ENCODE assay signal across 12 cellular contexts in the genomic region with DNA sequence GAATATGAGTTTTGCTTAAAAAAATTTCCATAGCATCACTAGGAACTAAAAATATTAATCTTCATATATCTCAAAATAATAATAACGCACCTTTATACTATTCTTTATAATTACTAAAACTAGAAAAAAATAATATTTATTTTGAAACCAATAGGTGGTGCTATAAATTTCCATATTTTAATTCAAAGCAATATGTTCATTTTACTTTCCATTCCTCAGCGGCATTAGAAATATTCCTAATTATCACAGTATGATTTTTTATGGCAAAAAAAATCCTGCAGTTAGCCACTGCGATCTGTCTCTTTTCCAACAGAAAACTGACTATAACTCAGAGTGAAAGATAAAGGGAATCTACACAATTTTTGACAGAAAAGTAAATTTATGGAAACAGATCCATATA.
DNase-seq lines count a peak whose midpoint lies in the region; ATAC-seq, FAIRE-seq and TF ChIP-seq lines count a peak whose summit lies in the region.
"Had no signal": no experiment of that assay in that cellular context is flagged by ENCODE, and none has a peak within 500 bp of the region (broad histone marks: within the 10 kb centered on the region; RNA-seq: fewer than 3 reads in every experiment).

No MANE protein-coding gene starts in this region.

- no TSS peak for BruUV-seq in OCI-LY7 (replicated peaks; lab: Mats Ljungman, UMichigan)
- no TSS peak for BruUV-seq in endothelial cell of umbilical vein (replicated peaks; lab: Mats Ljungman, UMichigan)

- CTCF ChIA-PET in OCI-LY7 (lab: Charles Lee; ENCODE audit: unreplicated experiment) (no interaction called here), endothelial cell of umbilical vein (lab: Charles Lee) (interaction anchor here (0.7 to 5.1 kb wide), 17 partner anchors 9 to 953 kb away, joined by 3 to 32 read pairs (median 3); no protein-coding TSS in a partner anchor)
- CTCF ChIA-PET in activated CD8-positive, alpha-beta T cell treated with anti-CD3 and anti-CD28 coated beads for 36 hours (lab: Charles Lee), result no interaction called here

- H3K36me3 Mint-ChIP-seq in activated CD8-positive, alpha-beta T cell treated with anti-CD3 and anti-CD28 coated beads for 36 hours (ENCODE audit: low read depth), result no peaks in the 10 kb centered on the region
- H3K36me3 Mint-ChIP-seq: activated naive CD4-positive, alpha-beta T cell treated with anti-CD3 and anti-CD28 coated beads, Interleukin-2, amount 50 U/mL, for 24 hours; natural killer cell had no signal

- H3K36me3 ChIP-seq in OCI-LY7 (ENCODE audit: insufficient read depth, low read length) (no peaks in the 10 kb centered on the region), endothelial cell of umbilical vein (ENCODE audit: control insufficient read depth in 2 of 2, extremely low read depth in 1 of 2, insufficient read depth in 2 of 2, low read length in 2 of 2) (no peaks in the 10 kb centered on the region), gastrocnemius medialis (no peaks in the 10 kb centered on the region), MG63 (no peaks in the 10 kb centered on the region)
- H3K36me3 ChIP-seq: Peyer's patch had no signal

- H3K9me2 ChIP-seq in OCI-LY7 (ENCODE audit: insufficient read depth, low read length), result no peaks in the 10 kb centered on the region

- TF ChIP-seq CTCF in OCI-LY7 (conservative IDR thresholded peaks at IDR 0.05; ENCODE audit: low read length) (peak; percentile 54; the same call in 1 of the 2 replicates), endothelial cell of umbilical vein (IDR thresholded peaks at IDR 0.05; ENCODE audit: extremely low read depth in 1 of 2, insufficient read depth in 1 of 2, low read depth in 1 of 2, low read length in 2 of 2) (no peak), gastrocnemius medialis (IDR thresholded peaks at IDR 0.05 in 4 of 5, conservative IDR thresholded peaks at IDR 0.05 in 1 of 5) (peak in 2 of 5 experiments; percentile 23 to 46)
- no peak for TF ChIP-seq CTCF in activated CD8-positive, alpha-beta T cell treated with anti-CD3 and anti-CD28 coated beads for 36 hours (IDR thresholded peaks at IDR 0.05)

- intact Hi-C loops in OCI-LY7 (cut with micrococcal nuclease; ENCODE audit: unreplicated experiment), result no loop called here
- intact Hi-C loops in endothelial cell of umbilical vein (cut with micrococcal nuclease), result loop anchor here (2.0 to 5.0 kb wide), 4 partner anchors 75 to 906 kb away; no protein-coding TSS in a partner anchor
- intact Hi-C loops in gastrocnemius medialis (cut with DNase I; ENCODE audit: low total_unique reads), result loop anchor here (5.0 kb wide), 2 partner anchors 240 to 905 kb away; no protein-coding TSS in a partner anchor
- intact Hi-C loops in activated CD8-positive, alpha-beta T cell treated with anti-CD3 and anti-CD28 coated beads for 36 hours (cut with micrococcal nuclease), result no loop called here

- no peaks in the 10 kb centered on the region for H3K4me1 Mint-ChIP-seq in activated CD8-positive, alpha-beta T cell treated with anti-CD3 and anti-CD28 coated beads for 36 hours (ENCODE audit: low read depth)
- H3K4me1 Mint-ChIP-seq: activated naive CD4-positive, alpha-beta T cell treated with anti-CD3 and anti-CD28 coated beads, Interleukin-2, amount 50 U/mL, for 24 hours; natural killer cell had no signal

- no peak overlapping the region for H3K27ac Mint-ChIP-seq in activated CD8-positive, alpha-beta T cell treated with anti-CD3 and anti-CD28 coated beads for 36 hours
- H3K27ac Mint-ChIP-seq: activated naive CD4-positive, alpha-beta T cell treated with anti-CD3 and anti-CD28 coated beads, Interleukin-2, amount 50 U/mL, for 24 hours; natural killer cell had no signal

- H3K9me3 ChIP-seq in OCI-LY7 (ENCODE audit: low read length) (no peaks in the 10 kb centered on the region), endothelial cell of umbilical vein (replicated peaks; ENCODE audit: control insufficient read depth, insufficient read depth, low read length) (no peaks in the 10 kb centered on the region), gastrocnemius medialis (no peaks in the 10 kb centered on the region), MG63 (no peaks in the 10 kb centered on the region)
- H3K9me3 ChIP-seq: Peyer's patch had no signal

- H2AFZ ChIP-seq in OCI-LY7 (ENCODE audit: low read length), result no peak overlapping the region
- H2AFZ ChIP-seq in endothelial cell of umbilical vein (ENCODE audit: low read depth, low read length), result peak overlapping the region; percentile 33

- no peak for TF ChIP-seq POLR2A in endothelial cell of umbilical vein (IDR thresholded peaks at IDR 0.05; ENCODE audit: low read depth, low read length)
- TF ChIP-seq POLR2A in gastrocnemius medialis (IDR thresholded peaks at IDR 0.05), result no peak

- no peaks in the 10 kb centered on the region for H3K9me1 ChIP-seq in endothelial cell of umbilical vein (replicated peaks; ENCODE audit: control insufficient read depth, extremely low read depth, insufficient read depth, low read length)

- no peaks in the 10 kb centered on the region for H4K20me1 ChIP-seq in OCI-LY7 (ENCODE audit: insufficient read depth, low read length)
- H4K20me1 ChIP-seq in endothelial cell of umbilical vein (replicated peaks; ENCODE audit: control insufficient read depth, extremely low read depth, insufficient read depth, low read length), result no peaks in the 10 kb centered on the region

- no peak overlapping the region for H3K4me2 ChIP-seq in OCI-LY7 (ENCODE audit: low read length)
- peak overlapping the region; percentile 81 for H3K4me2 ChIP-seq in endothelial cell of umbilical vein (ENCODE audit: insufficient read depth, low read length)

- DNase-seq in ELR (ENCODE audit: low read depth) (peak; percentile 2), OCI-LY7 (ENCODE audit: low spot score) (no peak), endothelial cell of umbilical vein (ENCODE audit: low read depth, low spot score) (peak; percentile 52), gastrocnemius medialis (no peak), MG63 (no peak), NCI-H146 treated with DMSO at 0.1 percent for 48 hours (lab: John Stamatoyannopoulos, UW; ENCODE audit: unreplicated experiment) (no peak)
- no peak for DNase-seq in activated CD8-positive, alpha-beta T cell treated with anti-CD3 and anti-CD28 coated beads for 36 hours
- DNase-seq: left colon, MV-4-11, natural killer cell, Peyer's patch had no signal

- H3K79me2 ChIP-seq in OCI-LY7 (ENCODE audit: insufficient read depth, low read depth, low read length) (no peaks in the 10 kb centered on the region), endothelial cell of umbilical vein (ENCODE audit: control insufficient read depth, insufficient read depth, low read length) (no peaks in the 10 kb centered on the region)

- H3K27ac ChIP-seq in OCI-LY7 (ENCODE audit: low read depth, low read length, poor library complexity, severe bottlenecking) (no peak overlapping the region), endothelial cell of umbilical vein (ENCODE audit: insufficient read depth, low read depth, low read length) (no peak overlapping the region), gastrocnemius medialis (peak overlapping the region; percentile 50 to 67 (median 62))
- H3K27ac ChIP-seq: Peyer's patch had no signal

- H3K4me1 ChIP-seq in OCI-LY7 (ENCODE audit: insufficient read depth, low read length, poor library complexity, severe bottlenecking), result no peaks in the 10 kb centered on the region
- peaks cover 14% of the 10 kb centered on the region for H3K4me1 ChIP-seq in endothelial cell of umbilical vein (ENCODE audit: control insufficient read depth, extremely low read depth, insufficient read depth, low read length)
- H3K4me1 ChIP-seq in gastrocnemius medialis, result peaks cover 39 to 42% of the 10 kb centered on the region in 2 donors
- H3K4me1 ChIP-seq: Peyer's patch had no signal

- H3K27me3 ChIP-seq in endothelial cell of umbilical vein (ENCODE audit: control insufficient read depth in 2 of 2, insufficient read depth in 2 of 2, low read length in 2 of 2) (no peaks in the 10 kb centered on the region), gastrocnemius medialis (no peaks in the 10 kb centered on the region), MG63 (peaks cover 50% of the 10 kb centered on the region)
- H3K27me3 ChIP-seq: Peyer's patch had no signal

- dilution Hi-C loops in endothelial cell of umbilical vein (cut with MboI; ENCODE audit: extremely low pct_ligation_motif_present, low sequenced_read_pairs), result no loop called here

- in situ Hi-C loops in gastrocnemius medialis (cut with MboI; ENCODE audit: low sequenced_read_pairs in 4 of 4), result loop anchor here in 3 of 4 donors (10.0 to 25.0 kb wide), 3 partner anchors 238 to 640 kb away; no protein-coding TSS in a partner anchor

- no peaks in the 10 kb centered on the region for H3K27me3 Mint-ChIP-seq in activated CD8-positive, alpha-beta T cell treated with anti-CD3 and anti-CD28 coated beads for 36 hours
- H3K27me3 Mint-ChIP-seq: activated naive CD4-positive, alpha-beta T cell treated with anti-CD3 and anti-CD28 coated beads, Interleukin-2, amount 50 U/mL, for 24 hours had no signal

- H3K4me3 ChIP-seq in OCI-LY7 (ENCODE audit: low read depth, low read length, poor library complexity, severe bottlenecking) (no peak overlapping the region), endothelial cell of umbilical vein (replicated peaks in 1 of 3; ENCODE audit: insufficient read depth in 1 of 3, low read depth in 1 of 3, low read length in 3 of 3) (peak overlapping the region in 1 of 3 experiments; percentile 18), gastrocnemius medialis (peak overlapping the region in 3 of 4 donors; percentile 5 to 37 (median 19)), MG63 (no peak overlapping the region)
- H3K4me3 ChIP-seq: Peyer's patch had no signal

- POLR2A ChIA-PET in OCI-LY7 (lab: Charles Lee) (no interaction called here), endothelial cell of umbilical vein (lab: Charles Lee) (no interaction called here)
- POLR2A ChIA-PET in activated CD8-positive, alpha-beta T cell treated with anti-CD3 and anti-CD28 coated beads for 36 hours (lab: Charles Lee), result no interaction called here

- no peak for ATAC-seq in gastrocnemius medialis
- ATAC-seq in activated CD8-positive, alpha-beta T cell treated with anti-CD3 and anti-CD28 coated beads for 36 hours, result no peak
- ATAC-seq: left colon, natural killer cell had no signal

- no peak overlapping the region for H3K9ac ChIP-seq in endothelial cell of umbilical vein (replicated peaks; ENCODE audit: extremely low read depth, insufficient read depth, low read length)

- H3K9me3 Mint-ChIP-seq in activated CD8-positive, alpha-beta T cell treated with anti-CD3 and anti-CD28 coated beads for 36 hours, result no peaks in the 10 kb centered on the region
- H3K9me3 Mint-ChIP-seq: activated naive CD4-positive, alpha-beta T cell treated with anti-CD3 and anti-CD28 coated beads, Interleukin-2, amount 50 U/mL, for 24 hours had no signal

- no peak overlapping the region for H3K4me3 Mint-ChIP-seq in activated CD8-positive, alpha-beta T cell treated with anti-CD3 and anti-CD28 coated beads for 36 hours
- H3K4me3 Mint-ChIP-seq: activated naive CD4-positive, alpha-beta T cell treated with anti-CD3 and anti-CD28 coated beads, Interleukin-2, amount 50 U/mL, for 24 hours; natural killer cell had no signal

- no peak for FAIRE-seq in endothelial cell of umbilical vein (lab: Jason Lieb, UNC)

TF ChIP-seq in endothelial cell of umbilical vein, 7 proteins besides CTCF, POLR2A, EP300 and RAD21 (continues in another document):
- TF ChIP-seq POLR2AphosphoS5 (IDR thresholded peaks at IDR 0.05; ENCODE audit: insufficient read depth, low read depth, low read length) (no peak), GATA2 (IDR thresholded peaks at IDR 0.05; ENCODE audit: insufficient read depth, insufficient read length, low read depth, low read length) (no peak)

Comparison
In these comparisons a context has a peak if more than half of its experiments do, and no peak if none do; other contexts are left out.
1. DNase-seq: peak in ELR (single experiment) and endothelial cell of umbilical vein (single experiment); none in OCI-LY7 (single experiment), gastrocnemius medialis (0 of 2), MG63 (single experiment), NCI-H146 treated with DMSO at 0.1 percent for 48 hours (single experiment) and activated CD8-positive, alpha-beta T cell treated with anti-CD3 and anti-CD28 coated beads for 36 hours (single experiment).
2. H3K27ac ChIP-seq: peak in gastrocnemius medialis (4 of 4); none in OCI-LY7 (single experiment) and endothelial cell of umbilical vein (single experiment).
3. H3K4me3 ChIP-seq: peak in gastrocnemius medialis (3 of 4); none in OCI-LY7 (single experiment) and MG63 (single experiment).
4. intact Hi-C loops: an anchor here in endothelial cell of umbilical vein (2.0 to 5.0 kb wide) and gastrocnemius medialis (5.0 kb wide); none called in OCI-LY7 and activated CD8-positive, alpha-beta T cell treated with anti-CD3 and anti-CD28 coated beads for 36 hours.